Comparison of ENCODE assay signal across 21 cellular contexts in the genomic region with DNA sequence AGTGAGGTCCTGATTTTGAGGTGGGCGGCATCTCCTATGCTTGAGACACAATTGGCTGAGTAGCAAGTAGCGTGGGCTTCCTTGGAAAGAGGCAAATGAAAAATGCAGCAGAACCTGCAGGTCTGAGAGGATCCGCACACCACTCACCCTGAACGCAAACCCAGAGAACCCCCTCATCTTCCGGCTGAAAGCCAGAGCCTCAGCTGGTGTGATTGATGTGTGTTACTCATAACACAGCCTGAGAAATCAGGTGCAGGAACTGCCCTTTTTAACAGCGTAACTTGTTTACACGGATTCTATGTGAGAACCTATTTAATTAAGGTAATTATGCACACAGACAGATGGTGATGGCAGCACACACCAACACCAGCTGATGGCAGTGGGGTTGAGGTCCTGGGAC.
DNase-seq lines count a peak whose midpoint lies in the region; ATAC-seq and TF ChIP-seq lines count a peak whose summit lies in the region.
"Had no signal": no experiment of that assay in that cellular context is flagged by ENCODE, and none has a peak within 500 bp of the region (broad histone marks: within the 10 kb centered on the region; RNA-seq: fewer than 3 reads in every experiment).

No MANE protein-coding gene starts in this region.

- peaks cover 36% of the 10 kb centered on the region for H3K4me1 ChIP-seq in KMS-11 (ENCODE audit: low read depth, poor library complexity, severe bottlenecking)
- H3K4me1 ChIP-seq in MM.1S (ENCODE audit: low read length) = no peaks in the 10 kb centered on the region
- H3K4me1 ChIP-seq: suprapubic skin had no signal

- H3K27ac ChIP-seq in KMS-11 (peak overlapping the region; percentile 49; the same call in 1 of the 2 replicates), MM.1S (ENCODE audit: low read length) (no peak overlapping the region)
- H3K27ac ChIP-seq: skin epidermis, suprapubic skin had no signal

- DNase-seq in islet precursor cell (peak; percentile 29), HT-29 (ENCODE audit: low spot score) (no peak), MM.1S (no peak)
- DNase-seq: activated CD4-positive, alpha-beta T cell treated with anti-CD3 and anti-CD28 coated beads for 36 hours; activated CD8-positive, alpha-beta memory T cell treated with anti-CD3 and anti-CD28 coated beads, Interleukin-2, amount 50 U/mL, for 4 hours; cerebellar nuclear complex; effector memory CD8-positive, alpha-beta T cell; GDM1; HFFc6; mammary epithelial cell; NCI-H187 treated with DMSO at 0.1 percent for 48 hours; posterior cingulate gyrus; stimulated activated CD4-positive, alpha-beta T cell treated with anti-CD3 and anti-CD28 coated beads, Interleukin-4, amount 100 ng/mL, for 24 hours; T-helper 9 cell had no signal

- TF ChIP-seq CTCF in KMS-11 (conservative IDR thresholded peaks at IDR 0.05; ENCODE audit: low read depth, low read length) (no peak), MM.1S (IDR thresholded peaks at IDR 0.05; ENCODE audit: low read length) (no peak)

- ATAC-seq in GM18499 (IDR thresholded peaks at IDR 0.05; ENCODE audit: insufficient read depth, unreplicated experiment) = peak; percentile 46
- peak; percentile 41 for ATAC-seq in GM21447 (IDR thresholded peaks at IDR 0.05; ENCODE audit: unreplicated experiment)
- ATAC-seq in HG03354 (IDR thresholded peaks at IDR 0.05; ENCODE audit: poor library complexity, severe bottlenecking, unreplicated experiment) = no peak
- ATAC-seq: activated CD4-positive, alpha-beta T cell treated with anti-CD3 and anti-CD28 coated beads for 36 hours; effector memory CD8-positive, alpha-beta T cell; Panc1 had no signal

- H3K79me2 ChIP-seq in KMS-11 (ENCODE audit: insufficient read depth, low read depth) = no peaks in the 10 kb centered on the region
- H3K79me2 ChIP-seq in MM.1S (ENCODE audit: low read length) = no peaks in the 10 kb centered on the region

- H4K20me1 ChIP-seq in KMS-11 (ENCODE audit: insufficient read depth) (no peaks in the 10 kb centered on the region), MM.1S (ENCODE audit: insufficient read depth, low read length) (no peaks in the 10 kb centered on the region)

- H3K9me3 ChIP-seq in MM.1S (replicated peaks; ENCODE audit: insufficient read depth, low read length) = no peaks in the 10 kb centered on the region
- H3K9me3 ChIP-seq: suprapubic skin had no signal

- H2AFZ ChIP-seq in KMS-11 (ENCODE audit: low read depth) (peak overlapping the region; percentile 28; the same call in 1 of the 2 replicates), MM.1S (ENCODE audit: low read length) (no peak overlapping the region)

- no peak overlapping the region for H3K4me3 ChIP-seq in KMS-11 (IDR thresholded peaks at IDR 0.05; ENCODE audit: insufficient read depth, low read depth, low read length)
- no peak overlapping the region for H3K4me3 ChIP-seq in MM.1S (ENCODE audit: low read length)
- H3K4me3 ChIP-seq: skin epidermis, suprapubic skin had no signal

- no peak overlapping the region for H3K9ac ChIP-seq in KMS-11
- no peak overlapping the region for H3K9ac ChIP-seq in MM.1S (ENCODE audit: low read length)

- H3F3A ChIP-seq in MM.1S (ENCODE audit: insufficient read depth, low read length) = no peaks in the 10 kb centered on the region

- peak overlapping the region; percentile 43 for H3K4me2 ChIP-seq in KMS-11
- H3K4me2 ChIP-seq in MM.1S (ENCODE audit: low read depth, low read length) = no peak overlapping the region

- H3K27me3 ChIP-seq in KMS-11 (ENCODE audit: insufficient read depth, low read depth) (no peaks in the 10 kb centered on the region), MM.1S (replicated peaks; ENCODE audit: insufficient read depth, low read length) (no peaks in the 10 kb centered on the region)
- H3K27me3 ChIP-seq: suprapubic skin had no signal

- H3K36me3 ChIP-seq in KMS-11 (ENCODE audit: insufficient read depth) = no peaks in the 10 kb centered on the region
- H3K36me3 ChIP-seq in MM.1S (replicated peaks; ENCODE audit: insufficient read depth, low read length) = no peaks in the 10 kb centered on the region
- H3K36me3 ChIP-seq: suprapubic skin had no signal

- H3K9me2 ChIP-seq in MM.1S (replicated peaks; ENCODE audit: insufficient read depth, low read length) = no peaks in the 10 kb centered on the region
